In the genomic region with DNA sequence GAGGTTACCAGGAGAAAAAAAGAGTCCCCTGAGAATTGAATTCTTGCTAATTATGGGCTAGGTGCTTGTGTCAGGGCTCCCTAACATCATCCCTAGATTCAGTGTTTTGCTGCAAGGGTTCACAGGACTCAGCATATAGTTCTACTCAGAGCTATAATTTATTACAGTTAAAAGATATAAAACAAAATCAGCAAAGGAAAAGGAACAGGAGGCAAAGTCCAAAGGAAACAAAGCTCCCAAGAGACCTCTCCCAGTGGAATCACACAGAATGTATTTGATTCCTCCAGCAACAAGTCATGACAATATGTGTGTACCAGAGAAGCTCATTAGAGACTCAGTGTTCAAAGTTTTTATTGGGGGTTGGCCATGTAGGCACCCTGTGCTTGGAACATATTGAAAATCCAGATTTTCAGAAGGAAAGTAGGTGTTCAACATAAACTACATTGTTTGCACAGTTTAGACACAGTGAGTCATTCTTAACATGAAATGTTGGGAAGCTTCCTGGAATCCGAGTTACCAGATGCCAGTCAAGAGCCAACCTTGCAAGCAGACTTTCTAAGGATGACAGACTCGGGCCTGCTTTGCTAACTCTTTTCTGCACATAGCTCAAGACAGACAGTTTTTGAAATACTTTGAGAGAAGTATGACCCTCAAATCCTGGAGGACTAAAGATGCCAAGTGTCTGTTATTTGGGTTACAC, we compare ENCODE assay signal across 23 cellular contexts.
A peak's percentile ranks its signal among the peaks of the same experiment; 100 is the strongest.
DNase-seq lines count a peak whose midpoint lies in the region; ATAC-seq and TF ChIP-seq lines count a peak whose summit lies in the region.
"Had no signal": no experiment of that assay in that cellular context is flagged by ENCODE, and none has a peak within 500 bp of the region (broad histone marks: within the 10 kb centered on the region; RNA-seq: fewer than 3 reads in every experiment).

No MANE protein-coding gene starts in this region.

- no peak for TF ChIP-seq POLR2A in body of pancreas (IDR thresholded peaks at IDR 0.05)

- H3K9me3 ChIP-seq in mucosa of descending colon (no peaks in the 10 kb centered on the region), smooth muscle cell (replicated peaks; ENCODE audit: low read depth) (no peaks in the 10 kb centered on the region), body of pancreas (no peaks in the 10 kb centered on the region), BE2C (no peaks in the 10 kb centered on the region)
- H3K9me3 ChIP-seq: A549 had no signal

- TF ChIP-seq CTCF in mucosa of descending colon (IDR thresholded peaks at IDR 0.05) (no peak), smooth muscle cell (IDR thresholded peaks at IDR 0.05; ENCODE audit: borderline replicate concordance, insufficient read depth, poor library complexity, severe bottlenecking) (no peak), GM20000 (IDR thresholded peaks at IDR 0.05; ENCODE audit: extremely low read depth, missing control alignments) (no peak), body of pancreas (IDR thresholded peaks at IDR 0.05) (no peak), BE2C (IDR thresholded peaks at IDR 0.05; ENCODE audit: low read depth, low read length) (no peak)

- H3K9ac ChIP-seq in smooth muscle cell (ENCODE audit: low read depth), result no peak overlapping the region

- DNase-seq in AG20443 (ENCODE audit: low spot score), result peak; percentile 22
- peak; percentile 53 for DNase-seq in M059J (ENCODE audit: low read depth)
- peak; percentile 4 for DNase-seq in dermis blood vessel endothelial cell
- no peak for DNase-seq in mucosa of descending colon
- no peak for DNase-seq in smooth muscle cell (lab: John Stamatoyannopoulos, UW; ENCODE audit: unreplicated experiment)
- no peak for DNase-seq in GM20000 (ENCODE audit: low spot score)
- no peak for DNase-seq in body of pancreas
- no peak for DNase-seq in BE2C
- DNase-seq: activated CD4-positive, alpha-beta T cell treated with anti-CD3 and anti-CD28 coated beads, Interleukin-2, amount 10 ng/mL, durations not matched to agents 24 days and 14 days; activated CD8-positive, alpha-beta memory T cell treated with anti-CD3 and anti-CD28 coated beads, Interleukin-2, amount 50 U/mL, for 4 hours; activated gamma-delta T cell treated with Interleukin-2 at 50 U/mL for 16 hours; amygdala; CD4-positive, alpha-beta memory T cell; erythroblast; IMR-90; mesenchymal stem cell; NCI-H2081; NCI-H524; nephron progenitor cell; OCI-M1 had no signal

- ATAC-seq in mucosa of descending colon, result peak; percentile 83
- no peak for ATAC-seq in body of pancreas
- ATAC-seq: A549; stimulated activated effector memory CD8-positive, alpha-beta T cell treated with anti-CD3 and anti-CD28 coated beads, Interleukin-12 subunit alpha, Interleukin-12 subunit beta, amount 100 ng/mL, for 72 hours had no signal

- H3K36me3 ChIP-seq in mucosa of descending colon (ENCODE audit: low read depth) (no peaks in the 10 kb centered on the region), smooth muscle cell (ENCODE audit: low read depth) (no peaks in the 10 kb centered on the region), body of pancreas (replicated peaks in 1 of 2; ENCODE audit: insufficient read depth in 1 of 2, low read depth in 2 of 2) (no peaks in the 10 kb centered on the region), BE2C (no peaks in the 10 kb centered on the region)

- no peaks in the 10 kb centered on the region for H3F3A ChIP-seq in smooth muscle cell (ENCODE audit: low read depth)

- H3K27ac ChIP-seq in smooth muscle cell (ENCODE audit: low read depth) (no peak overlapping the region), body of pancreas (no peak overlapping the region)
- H3K27ac ChIP-seq: A549, coronary artery had no signal

- WGBS in smooth muscle cell (ENCODE audit: low lambda C conversion rate), result 66% methylated on average over 2 of the region's 2 CpGs
- 18 to 70% methylated on average over 2 of the region's 2 CpGs for WGBS in body of pancreas, 2 donors

- no peaks in the 10 kb centered on the region for H4K20me1 ChIP-seq in smooth muscle cell (ENCODE audit: low read depth)

- intact Hi-C loops in mucosa of descending colon (cut with DNase I, micrococcal nuclease) (no loop called here), body of pancreas (cut with DNase I) (no loop called here)

- no peaks in the 10 kb centered on the region for H3K79me2 ChIP-seq in smooth muscle cell (ENCODE audit: low read depth)

- no peak overlapping the region for H2AFZ ChIP-seq in smooth muscle cell (ENCODE audit: low read depth)

- H3K4me3 ChIP-seq in mucosa of descending colon, result no peak overlapping the region
- no peak overlapping the region for H3K4me3 ChIP-seq in smooth muscle cell
- H3K4me3 ChIP-seq in body of pancreas, result no peak overlapping the region
- H3K4me3 ChIP-seq in BE2C (ENCODE audit: low read depth, low read length), result no peak overlapping the region
- H3K4me3 ChIP-seq: A549, coronary artery had no signal

- H3K27me3 ChIP-seq in smooth muscle cell (ENCODE audit: low read depth), result no peaks in the 10 kb centered on the region
- no peaks in the 10 kb centered on the region for H3K27me3 ChIP-seq in body of pancreas
- no peaks in the 10 kb centered on the region for H3K27me3 ChIP-seq in BE2C

- no peak overlapping the region for H3K4me2 ChIP-seq in smooth muscle cell
- H3K4me2 ChIP-seq: A549 had no signal

- H3K4me1 ChIP-seq in mucosa of descending colon (ENCODE audit: low read depth) (no peaks in the 10 kb centered on the region), smooth muscle cell (ENCODE audit: low read depth) (no peaks in the 10 kb centered on the region), body of pancreas (peaks cover 10% of the 10 kb centered on the region), BE2C (no peaks in the 10 kb centered on the region)
- H3K4me1 ChIP-seq: A549 had no signal

Comparison
In these comparisons a context has a peak if more than half of its experiments do, and no peak if none do; other contexts are left out.
1. DNase-seq: peak in AG20443 (single experiment), M059J (single experiment) and dermis blood vessel endothelial cell (single experiment); none in mucosa of descending colon (0 of 3), smooth muscle cell (single experiment), GM20000 (single experiment), body of pancreas (0 of 4) and BE2C (single experiment).